21 cellular contexts compared by ENCODE assay signal in genomic region chr7:98735801-98736200, GRCh38.
"Had no signal": no experiment of that assay in that cellular context is flagged by ENCODE, and none has a peak within 500 bp of the region (broad histone marks: within the 10 kb centered on the region; RNA-seq: fewer than 3 reads in every experiment).

No MANE protein-coding gene starts in this region.

- ATAC-seq: Panc1, PC-3, T-cell had no signal

- H3K4me2 ChIP-seq: SK-N-SH had no signal

- H3K27me3 ChIP-seq: MG63 had no signal

- H3K27ac ChIP-seq: RWPE1 had no signal

- H3K36me3 ChIP-seq: MG63 had no signal

- H3K9me3 ChIP-seq: MG63, SK-N-SH had no signal

- DNase-seq: KG1, MG63, NCI-H1092 treated with DMSO at 0.1 percent for 48 hours, NCI-H1436, NCI-H187, NCI-H2029, NCI-H2081 treated with DMSO at 0.1 percent for 48 hours, NCI-H2171, NCI-H226, NCI-H446, NCI-H510A, NCI-H524 treated with DMSO at 0.1 percent for 48 hours, NCI-H69, NCI-H774, PC-3, SHP77, SK-N-SH, SW 1271, T-cell had no signal

- H3K9ac ChIP-seq: SK-N-SH had no signal

- H3K4me3 ChIP-seq: MG63 had no signal
